In genomic region chr19:58166708-58167280, GRCh38 we compare ENCODE assay signal across 3 cellular contexts.
TF ChIP-seq lines count a peak whose summit lies in the region.

No MANE protein-coding gene starts in this region.

TF ChIP-seq in HCT116, 20 proteins besides CTCF, POLR2A, EP300 and RAD21:
- TF ChIP-seq CEBPB (IDR thresholded peaks at IDR 0.05; ENCODE audit: low read depth) (no peak), SIN3A (IDR thresholded peaks at IDR 0.05; ENCODE audit: low read depth) (no peak), ATF3 (IDR thresholded peaks at IDR 0.05) (no peak), ZNF274 (IDR thresholded peaks at IDR 0.05; ENCODE audit: low read depth, low read length) (peak; percentile 90), ELF1 (IDR thresholded peaks at IDR 0.05; ENCODE audit: borderline replicate concordance, low read depth) (no peak)

TF ChIP-seq in K562, 482 proteins besides CTCF, POLR2A, EP300 and RAD21:
- TF ChIP-seq, protein P1, sequence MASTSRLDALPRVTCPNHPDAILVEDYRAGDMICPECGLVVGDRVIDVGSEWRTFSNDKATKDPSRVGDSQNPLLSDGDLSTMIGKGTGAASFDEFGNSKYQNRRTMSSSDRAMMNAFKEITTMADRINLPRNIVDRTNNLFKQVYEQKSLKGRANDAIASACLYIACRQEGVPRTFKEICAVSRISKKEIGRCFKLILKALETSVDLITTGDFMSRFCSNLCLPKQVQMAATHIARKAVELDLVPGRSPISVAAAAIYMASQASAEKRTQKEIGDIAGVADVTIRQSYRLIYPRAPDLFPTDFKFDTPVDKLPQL (IDR thresholded peaks at IDR 0.05; ENCODE audit: extremely low read depth, insufficient read length), result no peak
- TF ChIP-seq ELK3 (CRISPR knock-in tag; IDR thresholded peaks at IDR 0.05) (no peak), ZNF274 (IDR thresholded peaks at IDR 0.05; ENCODE audit: borderline replicate concordance, low read depth, low read length) (peak; percentile 96)
- TF ChIP-seq, protein P2, sequence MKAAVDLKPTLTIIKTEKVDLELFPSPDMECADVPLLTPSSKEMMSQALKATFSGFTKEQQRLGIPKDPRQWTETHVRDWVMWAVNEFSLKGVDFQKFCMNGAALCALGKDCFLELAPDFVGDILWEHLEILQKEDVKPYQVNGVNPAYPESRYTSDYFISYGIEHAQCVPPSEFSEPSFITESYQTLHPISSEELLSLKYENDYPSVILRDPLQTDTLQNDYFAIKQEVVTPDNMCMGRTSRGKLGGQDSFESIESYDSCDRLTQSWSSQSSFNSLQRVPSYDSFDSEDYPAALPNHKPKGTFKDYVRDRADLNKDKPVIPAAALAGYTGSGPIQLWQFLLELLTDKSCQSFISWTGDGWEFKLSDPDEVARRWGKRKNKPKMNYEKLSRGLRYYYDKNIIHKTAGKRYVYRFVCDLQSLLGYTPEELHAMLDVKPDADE (conservative IDR thresholded peaks at IDR 0.05; ENCODE audit: control insufficient read depth, low read depth, low read length), result 0 out of 2 replicates have a peak, but pooled peaks have one; percentile 21

TF ChIP-seq in SK-N-SH, 30 proteins besides CTCF, POLR2A, EP300 and RAD21:
- no peak for TF ChIP-seq RFX5 (IDR thresholded peaks at IDR 0.05; ENCODE audit: low read length)
- TF ChIP-seq SMC3 (IDR thresholded peaks at IDR 0.05; ENCODE audit: low read depth, low read length), result no peak
- no peak for TF ChIP-seq MEF2A (IDR thresholded peaks at IDR 0.05; ENCODE audit: borderline replicate concordance, low read depth)
- TF ChIP-seq, protein P3, sequence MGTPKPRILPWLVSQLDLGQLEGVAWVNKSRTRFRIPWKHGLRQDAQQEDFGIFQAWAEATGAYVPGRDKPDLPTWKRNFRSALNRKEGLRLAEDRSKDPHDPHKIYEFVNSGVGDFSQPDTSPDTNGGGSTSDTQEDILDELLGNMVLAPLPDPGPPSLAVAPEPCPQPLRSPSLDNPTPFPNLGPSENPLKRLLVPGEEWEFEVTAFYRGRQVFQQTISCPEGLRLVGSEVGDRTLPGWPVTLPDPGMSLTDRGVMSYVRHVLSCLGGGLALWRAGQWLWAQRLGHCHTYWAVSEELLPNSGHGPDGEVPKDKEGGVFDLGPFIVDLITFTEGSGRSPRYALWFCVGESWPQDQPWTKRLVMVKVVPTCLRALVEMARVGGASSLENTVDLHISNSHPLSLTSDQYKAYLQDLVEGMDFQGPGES (IDR thresholded peaks at IDR 0.05; ENCODE audit: low read depth, low read length), result no peak
- TF ChIP-seq GATA2 (CRISPR knock-in tag; IDR thresholded peaks at IDR 0.05), result no peak
- TF ChIP-seq JUND (IDR thresholded peaks at IDR 0.05), result no peak
